1 cellular context compared by ENCODE assay signal in the genomic region with DNA sequence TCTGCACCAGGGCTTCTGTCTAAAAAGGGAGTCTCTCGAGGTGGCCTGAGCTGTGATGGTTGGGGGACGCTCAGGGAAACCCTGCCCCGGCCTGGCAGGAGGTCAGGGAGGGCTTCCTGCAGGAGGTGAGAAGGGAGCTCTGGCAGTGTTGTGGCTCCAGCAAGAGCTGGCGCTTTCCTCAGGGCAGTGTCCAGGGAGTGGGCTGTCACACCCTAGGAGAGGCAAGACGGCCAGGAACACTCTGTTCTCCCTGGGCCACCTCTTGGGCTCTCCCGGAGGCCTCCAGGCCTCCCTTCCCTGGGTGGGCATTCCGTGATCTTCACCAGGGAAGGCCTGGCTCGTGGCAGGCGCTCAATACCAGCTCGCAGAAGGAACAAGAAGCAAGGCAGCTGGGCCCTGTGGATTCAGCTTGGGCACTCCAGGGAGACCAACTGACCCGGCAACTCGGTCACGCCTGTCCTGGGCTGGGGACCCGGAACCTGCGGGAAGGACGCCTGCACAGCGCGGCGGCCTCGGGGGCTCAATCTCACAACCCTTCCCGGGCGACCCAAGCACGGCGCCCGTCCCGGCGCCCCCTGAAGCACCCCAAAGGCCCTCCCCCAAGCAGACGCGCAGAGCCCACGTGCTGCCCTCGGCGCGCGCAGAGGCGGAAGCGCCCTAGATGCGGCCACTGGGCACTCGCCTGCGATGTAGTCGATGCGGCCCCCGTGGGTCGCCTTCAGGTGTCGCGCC.
TF ChIP-seq lines count a peak whose summit lies in the region.

No MANE protein-coding gene starts in this region.

TF ChIP-seq in HepG2, 621 proteins besides CTCF, POLR2A, EP300 and RAD21 (continued from another document and continues in another):
- TF ChIP-seq HOXA5 (CRISPR knock-in tag; IDR thresholded peaks at IDR 0.05) (peak; percentile 63; the same call in 1 of the 2 replicates), SNAI1 (CRISPR knock-in tag; IDR thresholded peaks at IDR 0.05; ENCODE audit: borderline replicate concordance) (0 out of 2 replicates have a peak, but pooled peaks have one; percentile 67), ZNF563 (CRISPR knock-in tag; IDR thresholded peaks at IDR 0.05) (0 out of 2 replicates have a peak, but pooled peaks have one; percentile 63), NFE2 (CRISPR knock-in tag; IDR thresholded peaks at IDR 0.05) (no peak), HES4 (CRISPR knock-in tag; IDR thresholded peaks at IDR 0.05; ENCODE audit: borderline replicate concordance) (peak; percentile 62; the same call in 1 of the 2 replicates), SOX6 (IDR thresholded peaks at IDR 0.05) (no peak), SOX6 (CRISPR knock-in tag; IDR thresholded peaks at IDR 0.05) (no peak; the same call in 1 of the 2 replicates), CEBPB (IDR thresholded peaks at IDR 0.05; ENCODE audit: borderline replicate concordance, low read depth, low read length) (no peak), ZNF264 (CRISPR knock-in tag; IDR thresholded peaks at IDR 0.05) (0 out of 2 replicates have a peak, but pooled peaks have one; percentile 45), TEAD3 (CRISPR knock-in tag; optimal IDR thresholded peaks at IDR 0.05; ENCODE audit: borderline replicate concordance) (peak; percentile 11), ZNF746 (CRISPR knock-in tag; IDR thresholded peaks at IDR 0.05) (peak; percentile 8; the same call in 1 of the 2 replicates), ZNF205 (CRISPR knock-in tag; IDR thresholded peaks at IDR 0.05) (peak; percentile 45; the same call in 1 of the 2 replicates), ARNTL (CRISPR knock-in tag; IDR thresholded peaks at IDR 0.05) (peak; percentile 79; the same call in 1 of the 2 replicates), KLF16 (CRISPR knock-in tag; IDR thresholded peaks at IDR 0.05) (peak in 1 of 2 experiments; percentile 55; a peak in 1 of 4 replicates), PCBP2 (optimal IDR thresholded peaks at IDR 0.05; ENCODE audit: low read depth, low read length, poor library complexity, severe bottlenecking) (no peak), RARA (CRISPR knock-in tag; IDR thresholded peaks at IDR 0.05) (no peak), ZNF672 (CRISPR knock-in tag; IDR thresholded peaks at IDR 0.05) (no peak), KAT2B (IDR thresholded peaks at IDR 0.05; ENCODE audit: borderline replicate concordance, low read depth, low read length) (no peak), CEBPG (CRISPR knock-in tag; IDR thresholded peaks at IDR 0.05) (peak; percentile 42), GTF3A (CRISPR knock-in tag; conservative IDR thresholded peaks at IDR 0.05) (no peak), ZNF841 (CRISPR knock-in tag; IDR thresholded peaks at IDR 0.05; ENCODE audit: borderline replicate concordance) (peak; percentile 17; the same call in 1 of the 2 replicates), KDM2A (CRISPR knock-in tag; IDR thresholded peaks at IDR 0.05; ENCODE audit: borderline replicate concordance, low read depth) (0 out of 2 replicates have a peak, but pooled peaks have one; percentile 9), ZNF20 (CRISPR knock-in tag; IDR thresholded peaks at IDR 0.05) (no peak), ZFP36L2 (CRISPR knock-in tag; IDR thresholded peaks at IDR 0.05) (0 out of 2 replicates have a peak, but pooled peaks have one; percentile 24), MAFG (CRISPR knock-in tag; IDR thresholded peaks at IDR 0.05) (no peak), SPEN (CRISPR knock-in tag; IDR thresholded peaks at IDR 0.05; ENCODE audit: low read depth) (peak; percentile 63; the same call in 1 of the 2 replicates)
- TF ChIP-seq, protein P1, sequence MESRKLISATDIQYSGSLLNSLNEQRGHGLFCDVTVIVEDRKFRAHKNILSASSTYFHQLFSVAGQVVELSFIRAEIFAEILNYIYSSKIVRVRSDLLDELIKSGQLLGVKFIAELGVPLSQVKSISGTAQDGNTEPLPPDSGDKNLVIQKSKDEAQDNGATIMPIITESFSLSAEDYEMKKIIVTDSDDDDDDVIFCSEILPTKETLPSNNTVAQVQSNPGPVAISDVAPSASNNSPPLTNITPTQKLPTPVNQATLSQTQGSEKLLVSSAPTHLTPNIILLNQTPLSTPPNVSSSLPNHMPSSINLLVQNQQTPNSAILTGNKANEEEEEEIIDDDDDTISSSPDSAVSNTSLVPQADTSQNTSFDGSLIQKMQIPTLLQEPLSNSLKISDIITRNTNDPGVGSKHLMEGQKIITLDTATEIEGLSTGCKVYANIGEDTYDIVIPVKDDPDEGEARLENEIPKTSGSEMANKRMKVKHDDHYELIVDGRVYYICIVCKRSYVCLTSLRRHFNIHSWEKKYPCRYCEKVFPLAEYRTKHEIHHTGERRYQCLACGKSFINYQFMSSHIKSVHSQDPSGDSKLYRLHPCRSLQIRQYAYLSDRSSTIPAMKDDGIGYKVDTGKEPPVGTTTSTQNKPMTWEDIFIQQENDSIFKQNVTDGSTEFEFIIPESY (CRISPR knock-in tag; IDR thresholded peaks at IDR 0.05): peak; percentile 3; the same call in 1 of the 2 replicates
- TF ChIP-seq, protein P2, sequence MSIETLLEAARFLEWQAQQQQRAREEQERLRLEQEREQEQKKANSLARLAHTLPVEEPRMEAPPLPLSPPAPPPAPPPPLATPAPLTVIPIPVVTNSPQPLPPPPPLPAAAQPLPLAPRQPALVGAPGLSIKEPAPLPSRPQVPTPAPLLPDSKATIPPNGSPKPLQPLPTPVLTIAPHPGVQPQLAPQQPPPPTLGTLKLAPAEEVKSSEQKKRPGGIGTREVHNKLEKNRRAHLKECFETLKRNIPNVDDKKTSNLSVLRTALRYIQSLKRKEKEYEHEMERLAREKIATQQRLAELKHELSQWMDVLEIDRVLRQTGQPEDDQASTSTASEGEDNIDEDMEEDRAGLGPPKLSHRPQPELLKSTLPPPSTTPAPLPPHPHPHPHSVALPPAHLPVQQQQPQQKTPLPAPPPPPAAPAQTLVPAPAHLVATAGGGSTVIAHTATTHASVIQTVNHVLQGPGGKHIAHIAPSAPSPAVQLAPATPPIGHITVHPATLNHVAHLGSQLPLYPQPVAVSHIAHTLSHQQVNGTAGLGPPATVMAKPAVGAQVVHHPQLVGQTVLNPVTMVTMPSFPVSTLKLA (IDR thresholded peaks at IDR 0.05): peak; percentile 31; the same call in 1 of the 2 replicates
- TF ChIP-seq, protein P3, sequence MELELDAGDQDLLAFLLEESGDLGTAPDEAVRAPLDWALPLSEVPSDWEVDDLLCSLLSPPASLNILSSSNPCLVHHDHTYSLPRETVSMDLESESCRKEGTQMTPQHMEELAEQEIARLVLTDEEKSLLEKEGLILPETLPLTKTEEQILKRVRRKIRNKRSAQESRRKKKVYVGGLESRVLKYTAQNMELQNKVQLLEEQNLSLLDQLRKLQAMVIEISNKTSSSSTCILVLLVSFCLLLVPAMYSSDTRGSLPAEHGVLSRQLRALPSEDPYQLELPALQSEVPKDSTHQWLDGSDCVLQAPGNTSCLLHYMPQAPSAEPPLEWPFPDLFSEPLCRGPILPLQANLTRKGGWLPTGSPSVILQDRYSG (CRISPR knock-in tag; IDR thresholded peaks at IDR 0.05): 0 out of 2 replicates have a peak, but pooled peaks have one; percentile 23
- TF ChIP-seq, protein P4, sequence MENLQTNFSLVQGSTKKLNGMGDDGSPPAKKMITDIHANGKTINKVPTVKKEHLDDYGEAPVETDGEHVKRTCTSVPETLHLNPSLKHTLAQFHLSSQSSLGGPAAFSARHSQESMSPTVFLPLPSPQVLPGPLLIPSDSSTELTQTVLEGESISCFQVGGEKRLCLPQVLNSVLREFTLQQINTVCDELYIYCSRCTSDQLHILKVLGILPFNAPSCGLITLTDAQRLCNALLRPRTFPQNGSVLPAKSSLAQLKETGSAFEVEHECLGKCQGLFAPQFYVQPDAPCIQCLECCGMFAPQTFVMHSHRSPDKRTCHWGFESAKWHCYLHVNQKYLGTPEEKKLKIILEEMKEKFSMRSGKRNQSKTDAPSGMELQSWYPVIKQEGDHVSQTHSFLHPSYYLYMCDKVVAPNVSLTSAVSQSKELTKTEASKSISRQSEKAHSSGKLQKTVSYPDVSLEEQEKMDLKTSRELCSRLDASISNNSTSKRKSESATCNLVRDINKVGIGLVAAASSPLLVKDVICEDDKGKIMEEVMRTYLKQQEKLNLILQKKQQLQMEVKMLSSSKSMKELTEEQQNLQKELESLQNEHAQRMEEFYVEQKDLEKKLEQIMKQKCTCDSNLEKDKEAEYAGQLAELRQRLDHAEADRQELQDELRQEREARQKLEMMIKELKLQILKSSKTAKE (CRISPR knock-in tag; IDR thresholded peaks at IDR 0.05; ENCODE audit: borderline replicate concordance): peak; percentile 1; the same call in 1 of the 2 replicates
- TF ChIP-seq, protein P5, sequence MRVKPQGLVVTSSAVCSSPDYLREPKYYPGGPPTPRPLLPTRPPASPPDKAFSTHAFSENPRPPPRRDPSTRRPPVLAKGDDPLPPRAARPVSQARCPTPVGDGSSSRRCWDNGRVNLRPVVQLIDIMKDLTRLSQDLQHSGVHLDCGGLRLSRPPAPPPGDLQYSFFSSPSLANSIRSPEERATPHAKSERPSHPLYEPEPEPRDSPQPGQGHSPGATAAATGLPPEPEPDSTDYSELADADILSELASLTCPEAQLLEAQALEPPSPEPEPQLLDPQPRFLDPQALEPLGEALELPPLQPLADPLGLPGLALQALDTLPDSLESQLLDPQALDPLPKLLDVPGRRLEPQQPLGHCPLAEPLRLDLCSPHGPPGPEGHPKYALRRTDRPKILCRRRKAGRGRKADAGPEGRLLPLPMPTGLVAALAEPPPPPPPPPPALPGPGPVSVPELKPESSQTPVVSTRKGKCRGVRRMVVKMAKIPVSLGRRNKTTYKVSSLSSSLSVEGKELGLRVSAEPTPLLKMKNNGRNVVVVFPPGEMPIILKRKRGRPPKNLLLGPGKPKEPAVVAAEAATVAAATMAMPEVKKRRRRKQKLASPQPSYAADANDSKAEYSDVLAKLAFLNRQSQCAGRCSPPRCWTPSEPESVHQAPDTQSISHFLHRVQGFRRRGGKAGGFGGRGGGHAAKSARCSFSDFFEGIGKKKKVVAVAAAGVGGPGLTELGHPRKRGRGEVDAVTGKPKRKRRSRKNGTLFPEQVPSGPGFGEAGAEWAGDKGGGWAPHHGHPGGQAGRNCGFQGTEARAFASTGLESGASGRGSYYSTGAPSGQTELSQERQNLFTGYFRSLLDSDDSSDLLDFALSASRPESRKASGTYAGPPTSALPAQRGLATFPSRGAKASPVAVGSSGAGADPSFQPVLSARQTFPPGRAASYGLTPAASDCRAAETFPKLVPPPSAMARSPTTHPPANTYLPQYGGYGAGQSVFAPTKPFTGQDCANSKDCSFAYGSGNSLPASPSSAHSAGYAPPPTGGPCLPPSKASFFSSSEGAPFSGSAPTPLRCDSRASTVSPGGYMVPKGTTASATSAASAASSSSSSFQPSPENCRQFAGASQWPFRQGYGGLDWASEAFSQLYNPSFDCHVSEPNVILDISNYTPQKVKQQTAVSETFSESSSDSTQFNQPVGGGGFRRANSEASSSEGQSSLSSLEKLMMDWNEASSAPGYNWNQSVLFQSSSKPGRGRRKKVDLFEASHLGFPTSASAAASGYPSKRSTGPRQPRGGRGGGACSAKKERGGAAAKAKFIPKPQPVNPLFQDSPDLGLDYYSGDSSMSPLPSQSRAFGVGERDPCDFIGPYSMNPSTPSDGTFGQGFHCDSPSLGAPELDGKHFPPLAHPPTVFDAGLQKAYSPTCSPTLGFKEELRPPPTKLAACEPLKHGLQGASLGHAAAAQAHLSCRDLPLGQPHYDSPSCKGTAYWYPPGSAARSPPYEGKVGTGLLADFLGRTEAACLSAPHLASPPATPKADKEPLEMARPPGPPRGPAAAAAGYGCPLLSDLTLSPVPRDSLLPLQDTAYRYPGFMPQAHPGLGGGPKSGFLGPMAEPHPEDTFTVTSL (CRISPR knock-in tag; IDR thresholded peaks at IDR 0.05; ENCODE audit: borderline replicate concordance): 0 out of 2 replicates have a peak, but pooled peaks have one; percentile 5
- TF ChIP-seq, protein P6, sequence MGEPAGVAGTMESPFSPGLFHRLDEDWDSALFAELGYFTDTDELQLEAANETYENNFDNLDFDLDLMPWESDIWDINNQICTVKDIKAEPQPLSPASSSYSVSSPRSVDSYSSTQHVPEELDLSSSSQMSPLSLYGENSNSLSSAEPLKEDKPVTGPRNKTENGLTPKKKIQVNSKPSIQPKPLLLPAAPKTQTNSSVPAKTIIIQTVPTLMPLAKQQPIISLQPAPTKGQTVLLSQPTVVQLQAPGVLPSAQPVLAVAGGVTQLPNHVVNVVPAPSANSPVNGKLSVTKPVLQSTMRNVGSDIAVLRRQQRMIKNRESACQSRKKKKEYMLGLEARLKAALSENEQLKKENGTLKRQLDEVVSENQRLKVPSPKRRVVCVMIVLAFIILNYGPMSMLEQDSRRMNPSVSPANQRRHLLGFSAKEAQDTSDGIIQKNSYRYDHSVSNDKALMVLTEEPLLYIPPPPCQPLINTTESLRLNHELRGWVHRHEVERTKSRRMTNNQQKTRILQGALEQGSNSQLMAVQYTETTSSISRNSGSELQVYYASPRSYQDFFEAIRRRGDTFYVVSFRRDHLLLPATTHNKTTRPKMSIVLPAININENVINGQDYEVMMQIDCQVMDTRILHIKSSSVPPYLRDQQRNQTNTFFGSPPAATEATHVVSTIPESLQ (CRISPR knock-in tag; conservative IDR thresholded peaks at IDR 0.05): no peak
- TF ChIP-seq, protein P7, sequence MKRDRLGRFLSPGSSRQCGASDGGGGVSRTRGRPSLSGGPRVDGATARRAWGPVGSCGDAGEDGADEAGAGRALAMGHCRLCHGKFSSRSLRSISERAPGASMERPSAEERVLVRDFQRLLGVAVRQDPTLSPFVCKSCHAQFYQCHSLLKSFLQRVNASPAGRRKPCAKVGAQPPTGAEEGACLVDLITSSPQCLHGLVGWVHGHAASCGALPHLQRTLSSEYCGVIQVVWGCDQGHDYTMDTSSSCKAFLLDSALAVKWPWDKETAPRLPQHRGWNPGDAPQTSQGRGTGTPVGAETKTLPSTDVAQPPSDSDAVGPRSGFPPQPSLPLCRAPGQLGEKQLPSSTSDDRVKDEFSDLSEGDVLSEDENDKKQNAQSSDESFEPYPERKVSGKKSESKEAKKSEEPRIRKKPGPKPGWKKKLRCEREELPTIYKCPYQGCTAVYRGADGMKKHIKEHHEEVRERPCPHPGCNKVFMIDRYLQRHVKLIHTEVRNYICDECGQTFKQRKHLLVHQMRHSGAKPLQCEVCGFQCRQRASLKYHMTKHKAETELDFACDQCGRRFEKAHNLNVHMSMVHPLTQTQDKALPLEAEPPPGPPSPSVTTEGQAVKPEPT (CRISPR knock-in tag; IDR thresholded peaks at IDR 0.05; ENCODE audit: low read depth): 0 out of 2 replicates have a peak, but pooled peaks have one; percentile 10
- TF ChIP-seq, protein P8, sequence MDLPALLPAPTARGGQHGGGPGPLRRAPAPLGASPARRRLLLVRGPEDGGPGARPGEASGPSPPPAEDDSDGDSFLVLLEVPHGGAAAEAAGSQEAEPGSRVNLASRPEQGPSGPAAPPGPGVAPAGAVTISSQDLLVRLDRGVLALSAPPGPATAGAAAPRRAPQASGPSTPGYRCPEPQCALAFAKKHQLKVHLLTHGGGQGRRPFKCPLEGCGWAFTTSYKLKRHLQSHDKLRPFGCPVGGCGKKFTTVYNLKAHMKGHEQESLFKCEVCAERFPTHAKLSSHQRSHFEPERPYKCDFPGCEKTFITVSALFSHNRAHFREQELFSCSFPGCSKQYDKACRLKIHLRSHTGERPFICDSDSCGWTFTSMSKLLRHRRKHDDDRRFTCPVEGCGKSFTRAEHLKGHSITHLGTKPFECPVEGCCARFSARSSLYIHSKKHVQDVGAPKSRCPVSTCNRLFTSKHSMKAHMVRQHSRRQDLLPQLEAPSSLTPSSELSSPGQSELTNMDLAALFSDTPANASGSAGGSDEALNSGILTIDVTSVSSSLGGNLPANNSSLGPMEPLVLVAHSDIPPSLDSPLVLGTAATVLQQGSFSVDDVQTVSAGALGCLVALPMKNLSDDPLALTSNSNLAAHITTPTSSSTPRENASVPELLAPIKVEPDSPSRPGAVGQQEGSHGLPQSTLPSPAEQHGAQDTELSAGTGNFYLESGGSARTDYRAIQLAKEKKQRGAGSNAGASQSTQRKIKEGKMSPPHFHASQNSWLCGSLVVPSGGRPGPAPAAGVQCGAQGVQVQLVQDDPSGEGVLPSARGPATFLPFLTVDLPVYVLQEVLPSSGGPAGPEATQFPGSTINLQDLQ (CRISPR knock-in tag; IDR thresholded peaks at IDR 0.05): 0 out of 2 replicates have a peak, but pooled peaks have one; percentile 38
